12 cellular contexts compared by ENCODE assay signal in the genomic region with DNA sequence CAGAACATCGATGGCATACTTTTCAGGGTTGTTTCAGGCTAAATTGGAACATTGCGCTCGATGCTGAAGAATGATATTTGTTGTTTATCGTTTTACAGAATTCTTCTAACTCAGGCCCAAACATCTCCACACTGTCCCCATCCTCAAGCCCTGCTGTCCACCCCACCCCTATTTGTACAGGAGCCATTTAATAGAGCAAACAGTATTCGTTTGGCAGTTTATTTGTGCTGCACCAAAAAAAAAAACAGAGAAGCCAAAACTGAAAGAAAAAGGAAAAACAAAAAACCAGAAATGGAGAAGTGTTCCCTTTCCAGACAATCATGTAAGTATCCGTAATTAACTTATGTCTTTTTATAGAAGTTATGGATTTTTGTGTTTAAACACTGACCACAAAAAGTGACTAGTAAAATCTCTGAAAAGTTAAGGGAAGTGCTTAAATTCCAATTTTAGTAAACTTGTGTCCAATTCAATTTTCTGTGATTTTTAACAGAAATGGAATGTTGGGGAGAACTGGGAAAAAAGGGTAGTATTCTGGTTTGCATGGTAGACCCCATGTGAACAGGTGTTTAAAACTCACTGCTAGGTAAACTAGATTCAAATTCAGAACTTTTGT.
"Had no signal": no experiment of that assay in that cellular context is flagged by ENCODE, and none has a peak within 500 bp of the region (broad histone marks: within the 10 kb centered on the region; RNA-seq: fewer than 3 reads in every experiment).

No MANE protein-coding gene starts in this region.

- H3K4me1 ChIP-seq: stomach had no signal

- H3K4me1 Mint-ChIP-seq: nephron had no signal

- H2AFZ ChIP-seq: hepatocyte had no signal

- FAIRE-seq: endometrium, urothelium cell line had no signal

- H3K9me3 Mint-ChIP-seq: activated naive CD4-positive, alpha-beta T cell treated with anti-CD3 and anti-CD28 coated beads, Interleukin-2, amount 50 U/mL, for 72 hours; activated T-cell treated with anti-CD3 and anti-CD28 coated beads, Interleukin-2, amount 50 U/mL, for 4 hours; nephron had no signal

- ATAC-seq: left ventricle myocardium superior had no signal

- DNase-seq: activated CD4-positive, CD25-positive, alpha-beta regulatory T cell treated with anti-CD3 and anti-CD28 coated beads, Interleukin-2, amount 50 U/mL, for 72 hours; cerebellar nuclear complex; dorsolateral prefrontal cortex; left ventricle myocardium superior; ovary; stomach had no signal

- H3K4me3 ChIP-seq: hepatocyte, ovary, stomach had no signal

- H3K27ac Mint-ChIP-seq: activated naive CD4-positive, alpha-beta T cell treated with anti-CD3 and anti-CD28 coated beads, Interleukin-2, amount 50 U/mL, for 72 hours; nephron had no signal

- H3K36me3 Mint-ChIP-seq: activated naive CD4-positive, alpha-beta T cell treated with anti-CD3 and anti-CD28 coated beads, Interleukin-2, amount 50 U/mL, for 72 hours had no signal

- H3K36me3 ChIP-seq: ovary, stomach had no signal

- H3K79me2 ChIP-seq: hepatocyte had no signal

- H3K9me3 ChIP-seq: ovary, stomach had no signal

- H3K4me2 ChIP-seq: hepatocyte had no signal

- H3K27ac ChIP-seq: hepatocyte, ovary, stomach had no signal

- H3K4me3 Mint-ChIP-seq: activated T-cell treated with anti-CD3 and anti-CD28 coated beads, Interleukin-2, amount 50 U/mL, for 4 hours; nephron had no signal

- H3K27me3 ChIP-seq: dorsolateral prefrontal cortex, ovary had no signal
